In genomic region chr7:26857170-26857533, GRCh38 we compare ENCODE assay signal across 1 cellular context.
TF ChIP-seq lines count a peak whose summit lies in the region.

No MANE protein-coding gene starts in this region.

TF ChIP-seq in IMR-90, 13 proteins besides CTCF, POLR2A, EP300 and RAD21 (continued from another document):
- no peak for TF ChIP-seq BHLHE40 (IDR thresholded peaks at IDR 0.05; ENCODE audit: low read depth, low read length)
- no peak for TF ChIP-seq FOS (IDR thresholded peaks at IDR 0.05; ENCODE audit: low read depth, low read length)
- TF ChIP-seq USF2 (IDR thresholded peaks at IDR 0.05; ENCODE audit: low read depth, low read length): no peak
- no peak for TF ChIP-seq CHD1 (IDR thresholded peaks at IDR 0.05; ENCODE audit: low read depth, low read length)
- no peak for TF ChIP-seq RCOR1 (IDR thresholded peaks at IDR 0.05; ENCODE audit: insufficient replicate concordance, low read length)
- no peak for TF ChIP-seq RFX5 (IDR thresholded peaks at IDR 0.05; ENCODE audit: low read depth, low read length)
- no peak for TF ChIP-seq MXI1 (IDR thresholded peaks at IDR 0.05; ENCODE audit: borderline replicate concordance, low read depth, low read length)
